ENCODE assay signal across 13 cellular contexts in genomic region chr14:34833545-34834523, GRCh38. TPM values are rescaled to one million over a fixed set of nuclear protein-coding genes. Genes with fewer than 3 reads are reported as not detected.
DNase-seq lines count a peak whose midpoint lies in the region; ATAC-seq, FAIRE-seq and TF ChIP-seq lines count a peak whose summit lies in the region.
"Had no signal": no experiment of that assay in that cellular context is flagged by ENCODE, and none has a peak within 500 bp of the region (broad histone marks: within the 10 kb centered on the region; RNA-seq: fewer than 3 reads in every experiment).

No MANE protein-coding gene starts in this region.

- FAIRE-seq in HTR-8/SVneo (lab: Jason Lieb, UNC): no peak

- peaks cover 40% of the 10 kb centered on the region for H3K4me1 Mint-ChIP-seq in activated CD8-positive, alpha-beta memory T cell treated with anti-CD3 and anti-CD28 coated beads, Interleukin-2, amount 10 ng/mL, durations not matched to agents 7 days and 5 days
- peaks cover 28 to 63% of the 10 kb centered on the region in 2 donors for H3K4me1 Mint-ChIP-seq in effector memory CD8-positive, alpha-beta T cell (ENCODE audit: low read depth in 2 of 2)
- H3K4me1 Mint-ChIP-seq in stimulated activated memory B cell treated with anti-CD40 and anti-IgM and Interleukin-4, amounts not matched to agents 10 μg/mL and 1 μg/mL and 100 μg/mL, for 72 hours: peaks cover 45% of the 10 kb centered on the region

- H3K36me3 ChIP-seq in mammary epithelial cell (ENCODE audit: insufficient read depth, low read length): no peaks in the 10 kb centered on the region
- H3K36me3 ChIP-seq: cardiac muscle cell, SJSA1 had no signal

- intact Hi-C loops in mammary epithelial cell (cut with micrococcal nuclease): no loop called here

- CTCF ChIA-PET in activated CD8-positive, alpha-beta memory T cell treated with anti-CD3 and anti-CD28 coated beads, Interleukin-2, amount 10 ng/mL, durations not matched to agents 7 days and 5 days (lab: Charles Lee): interaction anchor here (2.0 kb wide), 1 partner anchor 39 kb away, joined by 7 read pairs; no protein-coding TSS in a partner anchor
- CTCF ChIA-PET in mammary epithelial cell (lab: Charles Lee; ENCODE audit: low non-redundant PET): no interaction called here

- no peak overlapping the region for H2AFZ ChIP-seq in mammary epithelial cell (ENCODE audit: low read depth, low read length)

- no peak overlapping the region for H3K4me2 ChIP-seq in mammary epithelial cell (ENCODE audit: insufficient read depth, low read depth, low read length)

- no peak overlapping the region for H3K27ac ChIP-seq in mammary epithelial cell (ENCODE audit: insufficient read depth, low read depth, low read length)
- H3K27ac ChIP-seq: cardiac muscle cell, SJSA1 had no signal

- H3K4me3 Mint-ChIP-seq in activated CD8-positive, alpha-beta memory T cell treated with anti-CD3 and anti-CD28 coated beads, Interleukin-2, amount 10 ng/mL, durations not matched to agents 7 days and 5 days: no peak overlapping the region
- H3K4me3 Mint-ChIP-seq in effector memory CD8-positive, alpha-beta T cell: peak overlapping the region in 1 of 2 donors; percentile 62
- no peak overlapping the region for H3K4me3 Mint-ChIP-seq in stimulated activated memory B cell treated with anti-CD40 and anti-IgM and Interleukin-4, amounts not matched to agents 10 μg/mL and 1 μg/mL and 100 μg/mL, for 72 hours

- H3K27ac Mint-ChIP-seq in activated CD8-positive, alpha-beta memory T cell treated with anti-CD3 and anti-CD28 coated beads, Interleukin-2, amount 10 ng/mL, durations not matched to agents 7 days and 5 days: peak overlapping the region; percentile 65
- H3K27ac Mint-ChIP-seq in effector memory CD8-positive, alpha-beta T cell: peak overlapping the region; percentile 96
- H3K27ac Mint-ChIP-seq in stimulated activated memory B cell treated with anti-CD40 and anti-IgM and Interleukin-4, amounts not matched to agents 10 μg/mL and 1 μg/mL and 100 μg/mL, for 72 hours: peak overlapping the region; percentile 7

- no peak overlapping the region for H3K9ac ChIP-seq in mammary epithelial cell (ENCODE audit: insufficient read depth, low read length)

- H3K9me3 Mint-ChIP-seq in activated CD8-positive, alpha-beta memory T cell treated with anti-CD3 and anti-CD28 coated beads, Interleukin-2, amount 10 ng/mL, durations not matched to agents 7 days and 5 days (ENCODE audit: low read depth): no peaks in the 10 kb centered on the region
- no peaks in the 10 kb centered on the region for H3K9me3 Mint-ChIP-seq in effector memory CD8-positive, alpha-beta T cell
- no peaks in the 10 kb centered on the region for H3K9me3 Mint-ChIP-seq in stimulated activated memory B cell treated with anti-CD40 and anti-IgM and Interleukin-4, amounts not matched to agents 10 μg/mL and 1 μg/mL and 100 μg/mL, for 72 hours

- WGBS in mammary epithelial cell (ENCODE audit: low coverage, missing lambda C conversion rate): 89% methylated on average over 2 of the region's 2 CpGs

- no peaks in the 10 kb centered on the region for H3K27me3 Mint-ChIP-seq in activated CD8-positive, alpha-beta memory T cell treated with anti-CD3 and anti-CD28 coated beads, Interleukin-2, amount 10 ng/mL, durations not matched to agents 7 days and 5 days
- no peaks in the 10 kb centered on the region for H3K27me3 Mint-ChIP-seq in effector memory CD8-positive, alpha-beta T cell
- H3K27me3 Mint-ChIP-seq in stimulated activated memory B cell treated with anti-CD40 and anti-IgM and Interleukin-4, amounts not matched to agents 10 μg/mL and 1 μg/mL and 100 μg/mL, for 72 hours: no peaks in the 10 kb centered on the region

- H3K4me1 ChIP-seq in mammary epithelial cell (ENCODE audit: insufficient read depth, low read length): no peaks in the 10 kb centered on the region
- H3K4me1 ChIP-seq: SJSA1 had no signal

- no peaks in the 10 kb centered on the region for H4K20me1 ChIP-seq in mammary epithelial cell (ENCODE audit: insufficient read depth, low read length)

- BruUV-seq in mammary epithelial cell (replicated peaks; lab: Mats Ljungman, UMichigan): no TSS peak

- dilution Hi-C loops in mammary epithelial cell (cut with HindIII; ENCODE audit: low sequenced_read_pairs): no loop called here

- H3K27me3 ChIP-seq in mammary epithelial cell (ENCODE audit: insufficient read depth, low read length): no peaks in the 10 kb centered on the region
- H3K27me3 ChIP-seq: cardiac muscle cell, SJSA1 had no signal

- peaks cover 59% of the 10 kb centered on the region for H3K79me2 ChIP-seq in mammary epithelial cell (ENCODE audit: insufficient read depth, low read length)

- H3K9me3 ChIP-seq in mammary epithelial cell (replicated peaks; ENCODE audit: insufficient read depth, low read length): no peaks in the 10 kb centered on the region
- H3K9me3 ChIP-seq: HAP-1, SJSA1 had no signal

- peaks cover 34% of the 10 kb centered on the region for H3K36me3 Mint-ChIP-seq in activated CD8-positive, alpha-beta memory T cell treated with anti-CD3 and anti-CD28 coated beads, Interleukin-2, amount 10 ng/mL, durations not matched to agents 7 days and 5 days
- peaks cover 9% of the 10 kb centered on the region for H3K36me3 Mint-ChIP-seq in effector memory CD8-positive, alpha-beta T cell (ENCODE audit: insufficient read depth)
- peaks cover 21% of the 10 kb centered on the region for H3K36me3 Mint-ChIP-seq in stimulated activated memory B cell treated with anti-CD40 and anti-IgM and Interleukin-4, amounts not matched to agents 10 μg/mL and 1 μg/mL and 100 μg/mL, for 72 hours

- in situ Hi-C loops in mammary epithelial cell (cut with MboI; ENCODE audit: low sequenced_read_pairs in 2 of 2): no loop called here

- no peak for TF ChIP-seq CTCF in mammary epithelial cell (conservative IDR thresholded peaks at IDR 0.05 in 1 of 2, IDR thresholded peaks at IDR 0.05 in 1 of 2; ENCODE audit: extremely low read depth in 1 of 2, insufficient read depth in 1 of 2, low read depth in 1 of 2, low read length in 2 of 2)

- DNase-seq in activated CD8-positive, alpha-beta memory T cell treated with anti-CD3 and anti-CD28 coated beads, Interleukin-2, amount 10 ng/mL, durations not matched to agents 7 days and 5 days: no peak
- no peak for DNase-seq in activated CD8-positive, alpha-beta memory T cell treated with anti-CD3 and anti-CD28 coated beads for 24 hours
- peak; percentile 90 for DNase-seq in NOMO-1 treated with DMSO at 0.1 percent for 48 hours (lab: John Stamatoyannopoulos, UW; ENCODE audit: unreplicated experiment)
- no peak for DNase-seq in effector memory CD8-positive, alpha-beta T cell
- no peak for DNase-seq in mammary epithelial cell
- DNase-seq in HTR-8/SVneo (ENCODE audit: insufficient read length, low spot score): no peak
- DNase-seq: left colon, retina had no signal

- ATAC-seq in activated CD8-positive, alpha-beta memory T cell treated with anti-CD3 and anti-CD28 coated beads, Interleukin-2, amount 10 ng/mL, durations not matched to agents 7 days and 5 days: peak; percentile 47
- ATAC-seq in effector memory CD8-positive, alpha-beta T cell (replicated peaks): peak; percentile 88
- ATAC-seq in stimulated activated memory B cell treated with anti-CD40 and anti-IgM and Interleukin-4, amounts not matched to agents 10 μg/mL and 1 μg/mL and 100 μg/mL, for 72 hours: no peak
- no peak for ATAC-seq in HG03045 (IDR thresholded peaks at IDR 0.05; ENCODE audit: unreplicated experiment)
- ATAC-seq: left colon had no signal

- H3K4me3 ChIP-seq in mammary epithelial cell (replicated peaks in 1 of 3; ENCODE audit: insufficient read depth in 1 of 3, low read depth in 2 of 3, low read length in 3 of 3): no peak overlapping the region
- H3K4me3 ChIP-seq: cardiac muscle cell, HAP-1, SJSA1 had no signal

RNA-seq across cellular contexts. Expression of gene BAZ1A, which starts 41.3 kb away (rescaled TPM):
- 10 to 100 TPM; 48.7 to 57.4 TPM for total RNA-seq in activated CD8-positive, alpha-beta memory T cell treated with anti-CD3 and anti-CD28 coated beads, Interleukin-2, amount 10 ng/mL, durations not matched to agents 7 days and 5 days
- total RNA-seq in mammary epithelial cell: 10 to 100 TPM; 25.0 to 42.3 TPM
- 24.7 TPM for polyA plus RNA-seq in mammary epithelial cell
- polyA minus RNA-seq in mammary epithelial cell: 91.2 TPM

Comparison
In these comparisons a context has a peak if more than half of its experiments do, and no peak if none do; other contexts are left out.
1. ATAC-seq: peak in activated CD8-positive, alpha-beta memory T cell treated with anti-CD3 and anti-CD28 coated beads, Interleukin-2, amount 10 ng/mL, durations not matched to agents 7 days and 5 days (single experiment) and effector memory CD8-positive, alpha-beta T cell (single experiment); none in stimulated activated memory B cell treated with anti-CD40 and anti-IgM and Interleukin-4, amounts not matched to agents 10 μg/mL and 1 μg/mL and 100 μg/mL, for 72 hours (single experiment) and HG03045 (single experiment).
2. H3K27ac Mint-ChIP-seq: peak in every context shown above with its lines; median percentile 96 in effector memory CD8-positive, alpha-beta T cell; 65 in activated CD8-positive, alpha-beta memory T cell treated with anti-CD3 and anti-CD28 coated beads, Interleukin-2, amount 10 ng/mL, durations not matched to agents 7 days and 5 days; 7 in stimulated activated memory B cell treated with anti-CD40 and anti-IgM and Interleukin-4, amounts not matched to agents 10 μg/mL and 1 μg/mL and 100 μg/mL, for 72 hours.